In the genomic region with DNA sequence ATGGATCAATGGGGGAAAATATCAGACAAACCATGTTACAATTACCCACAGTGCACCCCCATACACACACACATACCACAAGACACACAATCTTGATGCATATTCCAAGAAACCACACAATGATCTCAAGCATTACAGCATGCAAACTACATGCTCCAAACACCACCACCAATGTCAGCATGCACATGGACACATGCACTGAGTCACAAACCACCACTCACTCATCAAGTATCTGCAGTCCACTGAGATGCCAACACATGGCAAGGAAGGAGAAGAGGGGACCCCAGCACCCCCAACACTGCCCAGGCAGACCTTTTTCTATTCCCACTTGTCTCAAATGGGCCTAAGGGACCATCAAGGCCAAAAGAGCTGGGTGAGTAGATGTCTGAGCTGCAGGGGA, we compare ENCODE assay signal across 16 cellular contexts.
DNase-seq lines count a peak whose midpoint lies in the region; ATAC-seq and TF ChIP-seq lines count a peak whose summit lies in the region.
"Had no signal": no experiment of that assay in that cellular context is flagged by ENCODE, and none has a peak within 500 bp of the region (broad histone marks: within the 10 kb centered on the region; RNA-seq: fewer than 3 reads in every experiment).

No MANE protein-coding gene starts in this region.

- peaks cover 4 to 26% of the 10 kb centered on the region in 2 donors for H3K36me3 Mint-ChIP-seq in activated T-cell treated with anti-CD3 and anti-CD28 coated beads, Interleukin-2, amount 50 U/mL, for 72 hours (ENCODE audit: insufficient read depth in 2 of 2)
- peaks cover 32% of the 10 kb centered on the region for H3K36me3 Mint-ChIP-seq in activated T-cell treated with anti-CD3 and anti-CD28 coated beads, Interleukin-2, amount 50 U/mL, for 4 hours (ENCODE audit: insufficient read depth)
- H3K36me3 Mint-ChIP-seq in T-helper 2 cell treated with Interferon-gamma antibody and Interleukin-4, amounts not matched to agents 5 μg/mL and 100 μg/mL, for 36 hours (ENCODE audit: low read depth) = peaks cover 38% of the 10 kb centered on the region
- peaks cover 43% of the 10 kb centered on the region for H3K36me3 Mint-ChIP-seq in stimulated activated memory B cell treated with anti-CD40 and anti-IgM and Interleukin-4, amounts not matched to agents 10 μg/mL and 1 μg/mL and 100 μg/mL, for 72 hours

- intact Hi-C loops in dorsolateral prefrontal cortex (cut with DNase I) = no loop called here
- intact Hi-C loops in tibial artery (cut with DNase I; ENCODE audit: low total_unique reads) = no loop called here

- H3K9me3 Mint-ChIP-seq in activated T-cell treated with anti-CD3 and anti-CD28 coated beads, Interleukin-2, amount 50 U/mL, for 72 hours = no peaks in the 10 kb centered on the region
- no peaks in the 10 kb centered on the region for H3K9me3 Mint-ChIP-seq in activated T-cell treated with anti-CD3 and anti-CD28 coated beads, Interleukin-2, amount 50 U/mL, for 4 hours
- no peaks in the 10 kb centered on the region for H3K9me3 Mint-ChIP-seq in T-helper 2 cell treated with Interferon-gamma antibody and Interleukin-4, amounts not matched to agents 5 μg/mL and 100 μg/mL, for 36 hours
- no peaks in the 10 kb centered on the region for H3K9me3 Mint-ChIP-seq in stimulated activated memory B cell treated with anti-CD40 and anti-IgM and Interleukin-4, amounts not matched to agents 10 μg/mL and 1 μg/mL and 100 μg/mL, for 72 hours

- no peak for ATAC-seq in activated T-cell treated with anti-CD3 and anti-CD28 coated beads, Interleukin-2, amount 50 U/mL, for 72 hours (replicated peaks in 1 of 2)
- ATAC-seq in activated T-cell treated with anti-CD3 and anti-CD28 coated beads, Interleukin-2, amount 50 U/mL, for 4 hours = no peak
- ATAC-seq in stimulated activated memory B cell treated with anti-CD40 and anti-IgM and Interleukin-4, amounts not matched to agents 10 μg/mL and 1 μg/mL and 100 μg/mL, for 72 hours = no peak
- ATAC-seq in GM19467 (IDR thresholded peaks at IDR 0.05; ENCODE audit: unreplicated experiment) = no peak
- ATAC-seq: left lobe of liver, upper lobe of right lung had no signal

- H3K4me1 Mint-ChIP-seq in activated T-cell treated with anti-CD3 and anti-CD28 coated beads, Interleukin-2, amount 50 U/mL, for 72 hours (ENCODE audit: low read depth) = peaks cover 79% of the 10 kb centered on the region
- H3K4me1 Mint-ChIP-seq in activated T-cell treated with anti-CD3 and anti-CD28 coated beads, Interleukin-2, amount 50 U/mL, for 4 hours (ENCODE audit: low read depth) = peaks cover 51% of the 10 kb centered on the region
- H3K4me1 Mint-ChIP-seq in T-helper 2 cell treated with Interferon-gamma antibody and Interleukin-4, amounts not matched to agents 5 μg/mL and 100 μg/mL, for 36 hours (ENCODE audit: low read depth) = peaks cover 48% of the 10 kb centered on the region
- peaks cover 58% of the 10 kb centered on the region for H3K4me1 Mint-ChIP-seq in stimulated activated memory B cell treated with anti-CD40 and anti-IgM and Interleukin-4, amounts not matched to agents 10 μg/mL and 1 μg/mL and 100 μg/mL, for 72 hours

- H3K9me3 ChIP-seq in tibial artery = no peaks in the 10 kb centered on the region
- H3K9me3 ChIP-seq: right atrium auricular region, upper lobe of right lung had no signal

- H3K4me1 ChIP-seq in tibial artery = peaks cover 0 to 30% (median 16%) of the 10 kb centered on the region in 4 donors

- H3K27ac ChIP-seq in dorsolateral prefrontal cortex (peak overlapping the region in 46 of 59 donors; percentile 3 to 100 (median 89)), tibial artery (no peak overlapping the region)
- H3K27ac ChIP-seq: right atrium auricular region, upper lobe of right lung had no signal

- no peak for DNase-seq in activated T-cell treated with anti-CD3 and anti-CD28 coated beads, Interleukin-2, amount 50 U/mL, for 72 hours
- no peak for DNase-seq in activated T-cell treated with anti-CD3 and anti-CD28 coated beads, Interleukin-2, amount 50 U/mL, for 4 hours
- DNase-seq in T-helper 2 cell treated with Interferon-gamma antibody and Interleukin-4, amounts not matched to agents 5 μg/mL and 100 μg/mL, for 36 hours (ENCODE audit: low spot score) = no peak
- DNase-seq in dorsolateral prefrontal cortex (no peak), tibial artery (no peak), NCI-H748 (lab: John Stamatoyannopoulos, UW; ENCODE audit: unreplicated experiment) (no peak)
- DNase-seq: DND-41; H7; NCI-H187; occipital lobe; stimulated activated naive CD4-positive, alpha-beta T cell treated with Interleukin-2 at 50 U/mL for 16 hours; upper lobe of right lung had no signal

- peak overlapping the region; percentile 25 to 29 for H3K4me3 Mint-ChIP-seq in activated T-cell treated with anti-CD3 and anti-CD28 coated beads, Interleukin-2, amount 50 U/mL, for 72 hours
- H3K4me3 Mint-ChIP-seq in activated T-cell treated with anti-CD3 and anti-CD28 coated beads, Interleukin-2, amount 50 U/mL, for 4 hours = no peak overlapping the region
- peak overlapping the region; percentile 30 for H3K4me3 Mint-ChIP-seq in T-helper 2 cell treated with Interferon-gamma antibody and Interleukin-4, amounts not matched to agents 5 μg/mL and 100 μg/mL, for 36 hours
- no peak overlapping the region for H3K4me3 Mint-ChIP-seq in stimulated activated memory B cell treated with anti-CD40 and anti-IgM and Interleukin-4, amounts not matched to agents 10 μg/mL and 1 μg/mL and 100 μg/mL, for 72 hours

- TF ChIP-seq CTCF in dorsolateral prefrontal cortex (IDR thresholded peaks at IDR 0.05 in 54 of 56, conservative IDR thresholded peaks at IDR 0.05 in 2 of 56; ENCODE audit: low read depth in 1 of 56, partially characterized antibody in 56 of 56) (no peak), tibial artery (IDR thresholded peaks at IDR 0.05) (no peak)

- H3K27me3 ChIP-seq in dorsolateral prefrontal cortex = no peaks in the 10 kb centered on the region
- H3K27me3 ChIP-seq in tibial artery = no peaks in the 10 kb centered on the region
- H3K27me3 ChIP-seq: right atrium auricular region, upper lobe of right lung had no signal

- H3K27me3 Mint-ChIP-seq in activated T-cell treated with anti-CD3 and anti-CD28 coated beads, Interleukin-2, amount 50 U/mL, for 72 hours (ENCODE audit: low read depth) = no peaks in the 10 kb centered on the region
- no peaks in the 10 kb centered on the region for H3K27me3 Mint-ChIP-seq in activated T-cell treated with anti-CD3 and anti-CD28 coated beads, Interleukin-2, amount 50 U/mL, for 4 hours (ENCODE audit: low read depth)
- H3K27me3 Mint-ChIP-seq in T-helper 2 cell treated with Interferon-gamma antibody and Interleukin-4, amounts not matched to agents 5 μg/mL and 100 μg/mL, for 36 hours (ENCODE audit: low read depth) = no peaks in the 10 kb centered on the region
- no peaks in the 10 kb centered on the region for H3K27me3 Mint-ChIP-seq in stimulated activated memory B cell treated with anti-CD40 and anti-IgM and Interleukin-4, amounts not matched to agents 10 μg/mL and 1 μg/mL and 100 μg/mL, for 72 hours

- peaks cover 0 to 1% (median under 1%) of the 10 kb centered on the region in 3 donors for H3K36me3 ChIP-seq in tibial artery
- H3K36me3 ChIP-seq: right atrium auricular region, upper lobe of right lung had no signal

- no peak overlapping the region for H3K4me3 ChIP-seq in dorsolateral prefrontal cortex
- no peak overlapping the region for H3K4me3 ChIP-seq in tibial artery
- H3K4me3 ChIP-seq: right atrium auricular region, upper lobe of right lung had no signal

- H3K27ac Mint-ChIP-seq in activated T-cell treated with anti-CD3 and anti-CD28 coated beads, Interleukin-2, amount 50 U/mL, for 72 hours = peak overlapping the region; percentile 16
- peak overlapping the region; percentile 73 for H3K27ac Mint-ChIP-seq in T-helper 2 cell treated with Interferon-gamma antibody and Interleukin-4, amounts not matched to agents 5 μg/mL and 100 μg/mL, for 36 hours
- H3K27ac Mint-ChIP-seq in stimulated activated memory B cell treated with anti-CD40 and anti-IgM and Interleukin-4, amounts not matched to agents 10 μg/mL and 1 μg/mL and 100 μg/mL, for 72 hours = peak overlapping the region; percentile 94

Comparison
In these comparisons a context has a peak if more than half of its experiments do, and no peak if none do; other contexts are left out.
1. H3K4me3 Mint-ChIP-seq: peak in activated T-cell treated with anti-CD3 and anti-CD28 coated beads, Interleukin-2, amount 50 U/mL, for 72 hours (2 of 2) and T-helper 2 cell treated with Interferon-gamma antibody and Interleukin-4, amounts not matched to agents 5 μg/mL and 100 μg/mL, for 36 hours (single experiment); none in activated T-cell treated with anti-CD3 and anti-CD28 coated beads, Interleukin-2, amount 50 U/mL, for 4 hours (single experiment) and stimulated activated memory B cell treated with anti-CD40 and anti-IgM and Interleukin-4, amounts not matched to agents 10 μg/mL and 1 μg/mL and 100 μg/mL, for 72 hours (single experiment).
2. H3K27ac Mint-ChIP-seq: peak in every context shown above with its lines; median percentile 94 in stimulated activated memory B cell treated with anti-CD40 and anti-IgM and Interleukin-4, amounts not matched to agents 10 μg/mL and 1 μg/mL and 100 μg/mL, for 72 hours; 73 in T-helper 2 cell treated with Interferon-gamma antibody and Interleukin-4, amounts not matched to agents 5 μg/mL and 100 μg/mL, for 36 hours; 16 in activated T-cell treated with anti-CD3 and anti-CD28 coated beads, Interleukin-2, amount 50 U/mL, for 72 hours.
3. H3K27ac ChIP-seq: peak in dorsolateral prefrontal cortex (46 of 59); none in tibial artery (0 of 2).